7 cellular contexts compared by ENCODE assay signal in the genomic region with DNA sequence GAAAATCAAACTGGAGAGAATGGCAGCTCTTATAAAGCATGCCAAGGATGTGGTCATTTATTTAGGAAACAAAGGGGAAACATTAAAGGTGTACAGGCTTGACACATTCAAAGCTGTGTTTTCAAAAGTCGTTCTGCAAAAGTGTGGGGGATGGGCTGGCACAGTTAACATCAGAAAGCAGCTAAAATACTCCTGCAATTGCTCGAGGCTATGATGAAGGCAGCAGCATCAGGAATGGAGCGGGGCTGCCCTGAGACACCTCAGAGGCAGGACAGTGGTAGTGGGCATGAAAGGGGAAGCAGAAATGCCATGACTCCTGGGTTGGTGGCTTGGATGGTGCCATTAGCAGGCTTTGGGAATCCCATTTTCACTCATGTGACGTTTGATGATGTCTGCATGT. TPM values are rescaled to one million over a fixed set of nuclear protein-coding genes. Genes with fewer than 3 reads are reported as not detected.
DNase-seq lines count a peak whose midpoint lies in the region; ATAC-seq and TF ChIP-seq lines count a peak whose summit lies in the region.

No MANE protein-coding gene starts in this region.

- intact Hi-C loops in head of caudate nucleus (cut with DNase I): loop anchor here (10.0 kb wide), 1 partner anchor 178 kb away; no protein-coding TSS in a partner anchor

- POLR2A ChIA-PET in HEK293 (lab: Yijun Ruan, JAX): interaction anchor here (1.4 to 3.8 kb wide), 3 partner anchors 10 to 53 kb away, joined by 3 to 35 read pairs (median 27); a partner anchor contains a TSS

- CTCF ChIA-PET in HEK293 (lab: Yijun Ruan, JAX): interaction anchor here (1.0 kb wide), 1 partner anchor 14 kb away, joined by 3 read pairs; no protein-coding TSS in a partner anchor

- no peak for ATAC-seq in HG02588 (IDR thresholded peaks at IDR 0.05; ENCODE audit: unreplicated experiment)

- DNase-seq in SJCRH30 (no peak), fibroblast of lung (ENCODE audit: low read depth in 2 of 2) (no peak), NCI-H2029 (lab: John Stamatoyannopoulos, UW) (no peak), head of caudate nucleus (no peak)

- H3K27ac ChIP-seq in HEK293 (ENCODE audit: extremely low read depth, low read depth, low read length) (peak overlapping the region; percentile 77; the same call in 1 of the 2 replicates), SJCRH30 (peak overlapping the region; percentile 95), fibroblast of lung (ENCODE audit: insufficient read depth, low read length) (peak overlapping the region; percentile 97), skeletal muscle tissue (ENCODE audit: low read depth, low read length) (no peak overlapping the region)

- H3K36me3 ChIP-seq in HEK293 (ENCODE audit: control insufficient read depth in 2 of 2, insufficient read depth in 1 of 2, low read length in 2 of 2): peaks cover 14 to 54% of the 10 kb centered on the region in 2 experiments
- H3K36me3 ChIP-seq in SJCRH30: peaks cover 28% of the 10 kb centered on the region
- H3K36me3 ChIP-seq in fibroblast of lung (ENCODE audit: control insufficient read depth, insufficient read depth, low read length): no peaks in the 10 kb centered on the region
- H3K36me3 ChIP-seq in skeletal muscle tissue (ENCODE audit: control insufficient read depth in 3 of 3, insufficient read depth in 3 of 3, low read length in 3 of 3): peaks cover 2 to 9% (median 9%) of the 10 kb centered on the region in 3 donors

- TF ChIP-seq CTCF in HEK293 (tag by site-specific recombination; IDR thresholded peaks at IDR 0.05): no peak
- TF ChIP-seq CTCF in fibroblast of lung (conservative IDR thresholded peaks at IDR 0.05 in 1 of 2, IDR thresholded peaks at IDR 0.05 in 1 of 2; ENCODE audit: low read depth in 1 of 2, low read length in 2 of 2): no peak

- no peak overlapping the region for H3K9ac ChIP-seq in fibroblast of lung (ENCODE audit: insufficient read depth, low read length)
- peak overlapping the region; percentile 66 to 96 (median 84) for H3K9ac ChIP-seq in skeletal muscle tissue (ENCODE audit: low read depth in 1 of 3, low read length in 3 of 3)

- peak overlapping the region; percentile 92 for H3K4me2 ChIP-seq in fibroblast of lung (ENCODE audit: extremely low read depth, insufficient read depth, low read length)

- H3K4me3 ChIP-seq in HEK293 (ENCODE audit: low read depth, low read length) (peak overlapping the region; percentile 73), SJCRH30 (peak overlapping the region; percentile 82), fibroblast of lung (replicated peaks in 1 of 4; ENCODE audit: control extremely low read depth in 1 of 4, insufficient read depth in 1 of 4, low read depth in 3 of 4, low read length in 4 of 4) (peak overlapping the region; percentile 73 to 95 (median 87)), skeletal muscle tissue (ENCODE audit: low read length in 3 of 3) (peak overlapping the region; percentile 90 to 98 (median 98))

- no peaks in the 10 kb centered on the region for H4K20me1 ChIP-seq in fibroblast of lung (ENCODE audit: control insufficient read depth, extremely low read depth, insufficient read depth, low read length)

- H3K79me2 ChIP-seq in fibroblast of lung (ENCODE audit: control insufficient read depth, insufficient read depth, low read length): peaks cover 59% of the 10 kb centered on the region

- H3K9me3 ChIP-seq in HEK293 (ENCODE audit: control insufficient read depth, insufficient read depth, low read depth, low read length): no peaks in the 10 kb centered on the region
- no peaks in the 10 kb centered on the region for H3K9me3 ChIP-seq in SJCRH30 (replicated peaks)
- H3K9me3 ChIP-seq in fibroblast of lung (ENCODE audit: control insufficient read depth, insufficient read depth, low read depth, low read length): no peaks in the 10 kb centered on the region
- H3K9me3 ChIP-seq in skeletal muscle tissue (ENCODE audit: control insufficient read depth in 3 of 3, low read length in 3 of 3): no peaks in the 10 kb centered on the region

- no peak overlapping the region for H2AFZ ChIP-seq in fibroblast of lung (ENCODE audit: low read length)

- H3K27me3 ChIP-seq in SJCRH30 (no peaks in the 10 kb centered on the region), fibroblast of lung (ENCODE audit: control insufficient read depth, insufficient read depth, low read length) (no peaks in the 10 kb centered on the region), skeletal muscle tissue (ENCODE audit: control insufficient read depth in 3 of 3, insufficient read depth in 3 of 3, low read length in 3 of 3) (no peaks in the 10 kb centered on the region)

- H3K4me1 ChIP-seq in HEK293 (ENCODE audit: control insufficient read depth, insufficient read depth, low read length): peaks cover 7% of the 10 kb centered on the region; the same call in 1 of the 2 replicates
- H3K4me1 ChIP-seq in SJCRH30: peaks cover 3% of the 10 kb centered on the region; the same call in 1 of the 2 replicates
- H3K4me1 ChIP-seq in fibroblast of lung (ENCODE audit: control insufficient read depth, extremely low read depth, insufficient read depth, low read length): peaks cover 6% of the 10 kb centered on the region
- peaks cover 24 to 39% (median 28%) of the 10 kb centered on the region in 3 donors for H3K4me1 ChIP-seq in skeletal muscle tissue (ENCODE audit: control insufficient read depth in 3 of 3, insufficient read depth in 3 of 3, low read length in 3 of 3)

TF ChIP-seq in HEK293, 187 proteins besides CTCF, POLR2A, EP300 and RAD21:
- TF ChIP-seq ZNF335 (tag by site-specific recombination; conservative IDR thresholded peaks at IDR 0.05) (peak; percentile 25; the same call in 1 of the 2 replicates), ZBTB8A (tag by site-specific recombination; IDR thresholded peaks at IDR 0.05) (no peak)

RNA-seq across cellular contexts. Expression of a gene that starts 0.7 kb away (rescaled TPM):
- 71.2 and 75.7 TPM in 2 replicates for total RNA-seq in SJCRH30 (2014; rRNA removed; shearing (Covaris generic))
- 5.9 and 7.4 TPM in 2 replicates for total RNA-seq in fibroblast of lung
- polyA plus RNA-seq in fibroblast of lung: 11.4 and 27.7 TPM in 2 replicates
- polyA plus RNA-seq in fibroblast of lung (2012): 9.3 and 20.3 TPM in 2 replicates
- polyA minus RNA-seq in fibroblast of lung (ENCODE audit: low replicate concordance): 14.2 and 26.4 TPM in 2 replicates
- total RNA-seq in skeletal muscle tissue: 11.0 TPM

RNA-seq across cellular contexts. Expression of a gene that starts 1.4 kb away (rescaled TPM):
- total RNA-seq in SJCRH30 (2014; rRNA removed; shearing (Covaris generic)): 38.2 and 39.1 TPM in 2 replicates
- total RNA-seq in fibroblast of lung: 36.7 and 44.3 TPM in 2 replicates
- 39.0 and 41.6 TPM in 2 replicates for polyA plus RNA-seq in fibroblast of lung
- polyA plus RNA-seq in fibroblast of lung (2012): 38.4 and 43.5 TPM in 2 replicates
- polyA minus RNA-seq in fibroblast of lung (ENCODE audit: low replicate concordance): 117 TPM in 2 replicates
- 19.8 TPM for total RNA-seq in skeletal muscle tissue

RNA-seq across cellular contexts. Expression of a gene that starts 30.1 kb away (rescaled TPM):
- total RNA-seq in SJCRH30 (2014; rRNA removed; shearing (Covaris generic)): 80.1 and 88.0 TPM in 2 replicates
- total RNA-seq in fibroblast of lung: 78.1 and 88.7 TPM in 2 replicates
- 54.9 and 58.7 TPM in 2 replicates for polyA plus RNA-seq in fibroblast of lung
- 40.6 and 45.8 TPM in 2 replicates for polyA plus RNA-seq in fibroblast of lung (2012)
- polyA minus RNA-seq in fibroblast of lung (ENCODE audit: low replicate concordance): 9.9 and 13.3 TPM in 2 replicates
- total RNA-seq in skeletal muscle tissue: 31.3 TPM

RNA-seq across cellular contexts. Expression of a gene that starts 30.3 kb away (rescaled TPM):
- total RNA-seq in SJCRH30 (2014; rRNA removed; shearing (Covaris generic)): 31.3 and 32.3 TPM in 2 replicates
- total RNA-seq in fibroblast of lung (15.9 and 16.8 TPM in 2 replicates), skeletal muscle tissue (13.0 TPM)
- 19.6 and 22.1 TPM in 2 replicates for polyA plus RNA-seq in fibroblast of lung
- polyA plus RNA-seq in fibroblast of lung (2012): 13.5 and 16.3 TPM in 2 replicates
- polyA minus RNA-seq in fibroblast of lung (ENCODE audit: low replicate concordance): 16.9 and 17.1 TPM in 2 replicates

RNA-seq across cellular contexts. Expression of a gene that starts 53.1 kb away (rescaled TPM):
- not detected in 2 replicates for total RNA-seq in SJCRH30 (2014; rRNA removed; shearing (Covaris generic))
- not detected in 2 replicates for total RNA-seq in fibroblast of lung
- not detected in 2 replicates for polyA plus RNA-seq in fibroblast of lung
- polyA plus RNA-seq in fibroblast of lung (2012): not detected in 2 replicates
- polyA minus RNA-seq in fibroblast of lung (ENCODE audit: low replicate concordance): not detected in 2 replicates
- total RNA-seq in skeletal muscle tissue: not detected
